23 cellular contexts compared by ENCODE assay signal in the genomic region with DNA sequence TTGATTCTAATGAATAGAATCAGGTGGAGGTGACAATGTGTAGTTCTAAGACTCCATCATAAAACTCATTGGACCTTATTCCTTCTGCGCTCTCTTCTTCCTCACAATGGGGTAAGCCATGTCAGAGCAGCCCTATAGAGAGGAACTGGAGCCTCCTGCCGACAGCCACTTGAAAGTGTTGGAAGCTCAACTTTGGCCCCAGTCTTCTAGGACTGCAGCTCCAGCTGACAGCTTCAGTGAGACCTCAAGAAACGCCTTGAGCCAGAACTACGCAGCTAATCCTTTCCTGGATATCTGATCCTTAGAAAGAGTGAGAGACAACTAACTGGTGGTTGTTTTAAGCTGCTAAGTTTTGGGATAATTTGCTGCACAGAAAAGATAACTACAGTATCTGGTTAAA. TPM values are rescaled to one million over a fixed set of nuclear protein-coding genes. Genes with fewer than 3 reads are reported as not detected.
DNase-seq lines count a peak whose midpoint lies in the region; ATAC-seq and TF ChIP-seq lines count a peak whose summit lies in the region.
"Had no signal": no experiment of that assay in that cellular context is flagged by ENCODE, and none has a peak within 500 bp of the region (broad histone marks: within the 10 kb centered on the region; RNA-seq: fewer than 3 reads in every experiment).

No MANE protein-coding gene starts in this region.

- H3K79me2 ChIP-seq in H9 (ENCODE audit: insufficient read depth, low read length) = no peaks in the 10 kb centered on the region

- no peaks in the 10 kb centered on the region for H3K27me3 ChIP-seq in neuronal stem cell (ENCODE audit: control insufficient read depth in 3 of 3, insufficient read depth in 3 of 3, low read depth in 1 of 3, low read length in 3 of 3)
- no peaks in the 10 kb centered on the region for H3K27me3 ChIP-seq in H9 (ENCODE audit: insufficient read depth, low read length)
- H3K27me3 ChIP-seq: body of pancreas had no signal

- H3K27ac ChIP-seq in neuronal stem cell (replicated peaks; ENCODE audit: low read length) = no peak overlapping the region
- H3K27ac ChIP-seq in H9 (ENCODE audit: insufficient read length, low read depth, low read length) = no peak overlapping the region
- H3K27ac ChIP-seq: body of pancreas, C4-2B had no signal

- no peak overlapping the region for H3K18ac ChIP-seq in neuronal stem cell (ENCODE audit: low read length)
- no peak overlapping the region for H3K18ac ChIP-seq in H9 (ENCODE audit: insufficient read length, low read depth, low read length)

- no peak overlapping the region for H3T11ph ChIP-seq in H9 (ENCODE audit: low read length)

- H3K4me1 Mint-ChIP-seq in H9 = peaks cover 0 to 5% of the 10 kb centered on the region in 2 experiments; a peak in 2 of 4 replicates
- no peaks in the 10 kb centered on the region for H3K4me1 Mint-ChIP-seq in activated T-helper 2 cell treated with anti-CD3 and anti-CD28 coated beads, Interferon-gamma antibody, Interleukin-2, Interleukin-4, amounts not matched to agents 10 μg/mL and 5 μg/mL and 100 μg/mL, durations not matched to agents 14 hours and 24 hours and 36 hours (ENCODE audit: low read depth)
- H3K4me1 Mint-ChIP-seq: activated naive CD8-positive, alpha-beta T cell treated with anti-CD3 and anti-CD28 coated beads for 36 hours; natural killer cell had no signal

- H2BK12ac ChIP-seq in neuronal stem cell (ENCODE audit: low read length) (no peak overlapping the region), H9 (ENCODE audit: insufficient read length, low read depth, low read length) (no peak overlapping the region)

- H3K14ac ChIP-seq in neuronal stem cell (ENCODE audit: low read length) (no peak overlapping the region), H9 (ENCODE audit: insufficient read depth, low read length) (no peak overlapping the region)

- TF ChIP-seq CTCF in GM12872 (IDR thresholded peaks at IDR 0.05; ENCODE audit: insufficient read depth, low read depth, low read length) (peak; percentile 21; the same call in 1 of the 3 replicates), H9 (conservative IDR thresholded peaks at IDR 0.05) (no peak)

- H2BK20ac ChIP-seq in H9 (ENCODE audit: low read depth, low read length, poor library complexity, severe bottlenecking) = no peak overlapping the region

- H3K27ac Mint-ChIP-seq in H9 = no peak overlapping the region
- no peak overlapping the region for H3K27ac Mint-ChIP-seq in activated T-helper 2 cell treated with anti-CD3 and anti-CD28 coated beads, Interferon-gamma antibody, Interleukin-2, Interleukin-4, amounts not matched to agents 10 μg/mL and 5 μg/mL and 100 μg/mL, durations not matched to agents 14 hours and 24 hours and 36 hours
- H3K27ac Mint-ChIP-seq: activated naive CD8-positive, alpha-beta T cell treated with anti-CD3 and anti-CD28 coated beads for 36 hours; activated T-cell treated with anti-CD3 and anti-CD28 coated beads, Interleukin-2, amount 50 U/mL, for 72 hours; natural killer cell; progenitor cell of endocrine pancreas had no signal

- H3K9me3 ChIP-seq in neuronal stem cell (replicated peaks in 1 of 2; ENCODE audit: control insufficient read depth in 2 of 2, insufficient read depth in 1 of 2, low read depth in 1 of 2, low read length in 2 of 2) (peaks cover 0 to 10% of the 10 kb centered on the region in 2 donors), H9 (ENCODE audit: control insufficient read depth, low read depth, low read length) (no peaks in the 10 kb centered on the region)
- H3K9me3 ChIP-seq: body of pancreas had no signal

- H3K23me2 ChIP-seq in H9 (ENCODE audit: insufficient read length, low read depth, low read length, poor library complexity, severe bottlenecking) = no peaks in the 10 kb centered on the region

- no peak overlapping the region for H3K9ac ChIP-seq in neuronal stem cell (ENCODE audit: low read depth, low read length, poor library complexity)
- no peak overlapping the region for H3K9ac ChIP-seq in H9 (ENCODE audit: extremely low read depth, insufficient read length, low read length)

- H2BK15ac ChIP-seq in neuronal stem cell (ENCODE audit: low read length) (no peak overlapping the region), H9 (ENCODE audit: low read depth, low read length) (no peak overlapping the region)

- H3K27me3 Mint-ChIP-seq in H9 (ENCODE audit: low read depth) = no peaks in the 10 kb centered on the region
- peaks cover 8% of the 10 kb centered on the region for H3K27me3 Mint-ChIP-seq in activated T-helper 2 cell treated with anti-CD3 and anti-CD28 coated beads, Interferon-gamma antibody, Interleukin-2, Interleukin-4, amounts not matched to agents 10 μg/mL and 5 μg/mL and 100 μg/mL, durations not matched to agents 14 hours and 24 hours and 36 hours (ENCODE audit: low read depth)
- H3K27me3 Mint-ChIP-seq: progenitor cell of endocrine pancreas had no signal

- no peak overlapping the region for H3K4me3 ChIP-seq in neuronal stem cell (ENCODE audit: low read length in 2 of 2)
- H3K4me3 ChIP-seq: body of pancreas, lung had no signal

- no peaks in the 10 kb centered on the region for H3K36me3 ChIP-seq in neuronal stem cell (replicated peaks in 1 of 2; ENCODE audit: control insufficient read depth in 2 of 2, insufficient read depth in 2 of 2, low read length in 2 of 2)

- peaks cover 0 to 5% (median 0%) of the 10 kb centered on the region in 3 experiments; a peak in 1 of 7 replicates for H3K36me3 Mint-ChIP-seq in H9 (ENCODE audit: insufficient read depth in 1 of 3, low read depth in 3 of 3)
- H3K36me3 Mint-ChIP-seq in activated T-helper 2 cell treated with anti-CD3 and anti-CD28 coated beads, Interferon-gamma antibody, Interleukin-2, Interleukin-4, amounts not matched to agents 10 μg/mL and 5 μg/mL and 100 μg/mL, durations not matched to agents 14 hours and 24 hours and 36 hours (ENCODE audit: low read depth) = no peaks in the 10 kb centered on the region
- H3K36me3 Mint-ChIP-seq: activated naive CD8-positive, alpha-beta T cell treated with anti-CD3 and anti-CD28 coated beads for 36 hours had no signal

- H3K4ac ChIP-seq in neuronal stem cell (ENCODE audit: low read length) (no peak overlapping the region), H9 (ENCODE audit: low read depth, low read length) (no peak overlapping the region)

- DNase-seq in OCI-M1 (lab: John Stamatoyannopoulos, UW) = peak; percentile 18
- DNase-seq in neuronal stem cell (ENCODE audit: low spot score) = no peak
- DNase-seq in H9 = no peak
- no peak for DNase-seq in activated T-helper 2 cell treated with anti-CD3 and anti-CD28 coated beads, Interferon-gamma antibody, Interleukin-2, Interleukin-4, amounts not matched to agents 10 μg/mL and 5 μg/mL and 100 μg/mL, durations not matched to agents 14 hours and 24 hours and 36 hours (ENCODE audit: low spot score)
- DNase-seq: activated CD4-positive, CD25-positive, alpha-beta regulatory T cell; activated naive CD8-positive, alpha-beta T cell treated with anti-CD3 and anti-CD28 coated beads for 36 hours; activated T-cell treated with anti-CD3 and anti-CD28 coated beads, Interleukin-2, amount 50 U/mL, for 72 hours; body of pancreas; dermis blood vessel endothelial cell; DMS153; natural killer cell; NCI-H1694; NCI-H2227 treated with DMSO at 0.1 percent for 48 hours; Right ventricle myocardium superior; T-helper 2 cell had no signal

- no peaks in the 10 kb centered on the region for H3K79me1 ChIP-seq in neuronal stem cell (ENCODE audit: low read depth, low read length)
- no peaks in the 10 kb centered on the region for H3K79me1 ChIP-seq in H9 (ENCODE audit: insufficient read depth, low read depth, low read length, poor library complexity, severe bottlenecking)

- ATAC-seq in esophagus mucosa (peak; percentile 42), GM21529 (IDR thresholded peaks at IDR 0.05; ENCODE audit: unreplicated experiment) (no peak)
- ATAC-seq: activated T-cell treated with anti-CD3 and anti-CD28 coated beads, Interleukin-2, amount 50 U/mL, for 72 hours; body of pancreas; natural killer cell had no signal

- H3K4me1 ChIP-seq in neuronal stem cell (ENCODE audit: control insufficient read depth in 2 of 2, insufficient read depth in 1 of 2, low read depth in 1 of 2, low read length in 2 of 2) (peaks cover 0 to 4% of the 10 kb centered on the region in 2 donors), H9 (ENCODE audit: insufficient read depth, low read length) (no peaks in the 10 kb centered on the region)
- H3K4me1 ChIP-seq: body of pancreas had no signal

- peaks cover 0 to 8% of the 10 kb centered on the region in 2 experiments; a peak in 2 of 5 replicates for H3K9me3 Mint-ChIP-seq in H9
- peaks cover 11% of the 10 kb centered on the region for H3K9me3 Mint-ChIP-seq in activated T-helper 2 cell treated with anti-CD3 and anti-CD28 coated beads, Interferon-gamma antibody, Interleukin-2, Interleukin-4, amounts not matched to agents 10 μg/mL and 5 μg/mL and 100 μg/mL, durations not matched to agents 14 hours and 24 hours and 36 hours

- H2BK5ac ChIP-seq in neuronal stem cell (ENCODE audit: low read length) (no peak overlapping the region), H9 (ENCODE audit: insufficient read length, low read length) (no peak overlapping the region)

- intact Hi-C loops in activated T-helper 2 cell treated with anti-CD3 and anti-CD28 coated beads, Interferon-gamma antibody, Interleukin-2, Interleukin-4, amounts not matched to agents 10 μg/mL and 5 μg/mL and 100 μg/mL, durations not matched to agents 14 hours and 24 hours and 36 hours (cut with micrococcal nuclease) = no loop called here

- H4K20me1 ChIP-seq in H9 (ENCODE audit: control insufficient read depth, insufficient read depth, insufficient read length) = no peaks in the 10 kb centered on the region

- H2BK120ac ChIP-seq in neuronal stem cell (ENCODE audit: low read depth, low read length) (no peak overlapping the region), H9 (ENCODE audit: low read depth, low read length, poor library complexity, severe bottlenecking) (no peak overlapping the region)

- H3K4me2 ChIP-seq in neuronal stem cell (ENCODE audit: insufficient read depth, low read length, poor library complexity, severe bottlenecking) (no peak overlapping the region), H9 (ENCODE audit: insufficient read depth, insufficient read length, low read length) (no peak overlapping the region)

- H2AFZ ChIP-seq in neuronal stem cell (ENCODE audit: low read length) (peak overlapping the region; percentile 57), H9 (ENCODE audit: low read length) (no peak overlapping the region)

- H4K8ac ChIP-seq in neuronal stem cell (ENCODE audit: low read depth, low read length) (no peak overlapping the region), H9 (replicated peaks; ENCODE audit: insufficient read length, low read depth, low read length) (no peak overlapping the region)

- H4K91ac ChIP-seq in neuronal stem cell (ENCODE audit: low read depth, low read length, poor library complexity) (no peak overlapping the region), H9 (ENCODE audit: insufficient read length, low read depth, low read length) (no peak overlapping the region)

- no peak overlapping the region for H2AK5ac ChIP-seq in neuronal stem cell (ENCODE audit: low read depth, low read length)
- no peak overlapping the region for H2AK5ac ChIP-seq in H9 (ENCODE audit: insufficient read length, low read length)

- H3K4me3 Mint-ChIP-seq in H9 = no peak overlapping the region
- H3K4me3 Mint-ChIP-seq in activated T-helper 2 cell treated with anti-CD3 and anti-CD28 coated beads, Interferon-gamma antibody, Interleukin-2, Interleukin-4, amounts not matched to agents 10 μg/mL and 5 μg/mL and 100 μg/mL, durations not matched to agents 14 hours and 24 hours and 36 hours (ENCODE audit: low read depth) = no peak overlapping the region
- H3K4me3 Mint-ChIP-seq: activated naive CD8-positive, alpha-beta T cell treated with anti-CD3 and anti-CD28 coated beads for 36 hours; activated T-cell treated with anti-CD3 and anti-CD28 coated beads, Interleukin-2, amount 50 U/mL, for 72 hours; natural killer cell had no signal

- H4K5ac ChIP-seq in H9 (ENCODE audit: insufficient read length, low read depth, low read length) = no peak overlapping the region

- no CpG with 5 or more reads among the region's 4 CpGs for WGBS in neuronal stem cell (ENCODE audit: extremely low coverage in 2 of 2, insufficient read length in 2 of 2, insufficient replicate concordance in 1 of 2), 2 donors
- no CpG with 5 or more reads among the region's 4 CpGs for WGBS in H9 (ENCODE audit: extremely low coverage, insufficient read length, low lambda C conversion rate)

- no peak overlapping the region for H3K56ac ChIP-seq in H9 (ENCODE audit: insufficient read length, low read depth, low read length)

- no peak overlapping the region for H3K23ac ChIP-seq in neuronal stem cell (ENCODE audit: low read depth, low read length, poor library complexity)
- H3K23ac ChIP-seq in H9 (ENCODE audit: insufficient read length, low read depth, low read length) = no peak overlapping the region

RNA-seq across cellular contexts. Expression of gene ADH7, which starts 22.1 kb away (rescaled TPM):
- total RNA-seq in esophagus mucosa = 120 TPM
- polyA plus RNA-seq in neuronal stem cell (2013, experiment 1 of 2) = not detected
- not detected for polyA plus RNA-seq in neuronal stem cell (2013, experiment 2 of 2)
- total RNA-seq in H9 (2021) = not detected in 2 replicates
- total RNA-seq in activated T-helper 2 cell treated with anti-CD3 and anti-CD28 coated beads, Interferon-gamma antibody, Interleukin-2, Interleukin-4, amounts not matched to agents 10 μg/mL and 5 μg/mL and 100 μg/mL, durations not matched to agents 14 hours and 24 hours and 36 hours = not detected in 2 replicates
- total RNA-seq: activated naive CD8-positive, alpha-beta T cell treated with anti-CD3 and anti-CD28 coated beads for 36 hours; activated T-cell treated with anti-CD3 and anti-CD28 coated beads, Interleukin-2, amount 50 U/mL, for 72 hours; body of pancreas; dermis blood vessel endothelial cell; epithelial cell of proximal tubule; natural killer cell; progenitor cell of endocrine pancreas; Right ventricle myocardium superior; temporal lobe had no signal

RNA-seq across cellular contexts. Expression of gene C4orf17, which starts 53.6 kb away (rescaled TPM):
- total RNA-seq in esophagus mucosa (not detected), H9 (2021) (not detected in 2 replicates)
- polyA plus RNA-seq in neuronal stem cell (2013, experiment 1 of 2) = not detected
- not detected for polyA plus RNA-seq in neuronal stem cell (2013, experiment 2 of 2)
- total RNA-seq in activated T-helper 2 cell treated with anti-CD3 and anti-CD28 coated beads, Interferon-gamma antibody, Interleukin-2, Interleukin-4, amounts not matched to agents 10 μg/mL and 5 μg/mL and 100 μg/mL, durations not matched to agents 14 hours and 24 hours and 36 hours = not detected in 2 replicates
- total RNA-seq: activated naive CD8-positive, alpha-beta T cell treated with anti-CD3 and anti-CD28 coated beads for 36 hours; body of pancreas; dermis blood vessel endothelial cell; epithelial cell of proximal tubule; lung; natural killer cell; progenitor cell of endocrine pancreas; Right ventricle myocardium superior; temporal lobe had no signal
- polyA plus RNA-seq: lung had no signal

Comparison
In these comparisons a context has a peak if more than half of its experiments do, and no peak if none do; other contexts are left out.
1. RNA of gene ADH7, which starts 22.1 kb away (total RNA-seq): 120 TPM in esophagus mucosa (single experiment); not detected in H9 and not detected in activated T-helper 2 cell treated with anti-CD3 and anti-CD28 coated beads, Interferon-gamma antibody, Interleukin-2, Interleukin-4, amounts not matched to agents 10 μg/mL and 5 μg/mL and 100 μg/mL, durations not matched to agents 14 hours and 24 hours and 36 hours; every median in the first group is over 100 times any median in the second.